1 cellular context compared by ENCODE assay signal in genomic region chr3:171854649-171855305, GRCh38.
A peak's percentile ranks its signal among the peaks of the same experiment; 100 is the strongest.
TF ChIP-seq lines count a peak whose summit lies in the region.

No MANE protein-coding gene starts in this region.

TF ChIP-seq in GM23338, 12 proteins besides CTCF, POLR2A, EP300 and RAD21 (continued from another document):
- TF ChIP-seq ZNF114 (CRISPR knock-in tag; IDR thresholded peaks at IDR 0.05), result 0 out of 2 replicates have a peak, but pooled peaks have one; percentile 22
- TF ChIP-seq, protein P1, sequence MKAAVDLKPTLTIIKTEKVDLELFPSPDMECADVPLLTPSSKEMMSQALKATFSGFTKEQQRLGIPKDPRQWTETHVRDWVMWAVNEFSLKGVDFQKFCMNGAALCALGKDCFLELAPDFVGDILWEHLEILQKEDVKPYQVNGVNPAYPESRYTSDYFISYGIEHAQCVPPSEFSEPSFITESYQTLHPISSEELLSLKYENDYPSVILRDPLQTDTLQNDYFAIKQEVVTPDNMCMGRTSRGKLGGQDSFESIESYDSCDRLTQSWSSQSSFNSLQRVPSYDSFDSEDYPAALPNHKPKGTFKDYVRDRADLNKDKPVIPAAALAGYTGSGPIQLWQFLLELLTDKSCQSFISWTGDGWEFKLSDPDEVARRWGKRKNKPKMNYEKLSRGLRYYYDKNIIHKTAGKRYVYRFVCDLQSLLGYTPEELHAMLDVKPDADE (IDR thresholded peaks at IDR 0.05), result no peak
